Comparison of ENCODE assay signal across 1 cellular context in the genomic region with DNA sequence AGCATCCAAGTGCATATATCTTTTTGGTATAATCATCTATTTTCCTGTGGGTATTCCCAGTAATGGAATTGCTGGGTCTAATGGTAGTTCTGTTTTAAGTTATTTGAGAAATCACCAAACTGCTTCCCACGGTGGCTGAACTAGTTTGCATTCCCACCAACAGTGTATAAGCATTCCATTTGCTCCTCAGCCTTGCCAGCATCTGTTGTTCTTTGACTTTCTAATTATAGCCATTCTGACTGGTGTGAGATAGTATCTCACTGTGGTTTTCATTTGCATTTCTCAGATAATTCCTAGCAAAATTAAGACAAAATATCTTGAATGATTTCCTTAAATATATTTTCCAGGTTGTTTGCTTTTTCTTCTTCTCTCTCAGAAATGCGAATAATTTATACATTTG.
TF ChIP-seq lines count a peak whose summit lies in the region.

No MANE protein-coding gene starts in this region.

TF ChIP-seq in GM23338, 12 proteins besides CTCF, POLR2A, EP300 and RAD21 (continued from another document):
- TF ChIP-seq, protein P1, sequence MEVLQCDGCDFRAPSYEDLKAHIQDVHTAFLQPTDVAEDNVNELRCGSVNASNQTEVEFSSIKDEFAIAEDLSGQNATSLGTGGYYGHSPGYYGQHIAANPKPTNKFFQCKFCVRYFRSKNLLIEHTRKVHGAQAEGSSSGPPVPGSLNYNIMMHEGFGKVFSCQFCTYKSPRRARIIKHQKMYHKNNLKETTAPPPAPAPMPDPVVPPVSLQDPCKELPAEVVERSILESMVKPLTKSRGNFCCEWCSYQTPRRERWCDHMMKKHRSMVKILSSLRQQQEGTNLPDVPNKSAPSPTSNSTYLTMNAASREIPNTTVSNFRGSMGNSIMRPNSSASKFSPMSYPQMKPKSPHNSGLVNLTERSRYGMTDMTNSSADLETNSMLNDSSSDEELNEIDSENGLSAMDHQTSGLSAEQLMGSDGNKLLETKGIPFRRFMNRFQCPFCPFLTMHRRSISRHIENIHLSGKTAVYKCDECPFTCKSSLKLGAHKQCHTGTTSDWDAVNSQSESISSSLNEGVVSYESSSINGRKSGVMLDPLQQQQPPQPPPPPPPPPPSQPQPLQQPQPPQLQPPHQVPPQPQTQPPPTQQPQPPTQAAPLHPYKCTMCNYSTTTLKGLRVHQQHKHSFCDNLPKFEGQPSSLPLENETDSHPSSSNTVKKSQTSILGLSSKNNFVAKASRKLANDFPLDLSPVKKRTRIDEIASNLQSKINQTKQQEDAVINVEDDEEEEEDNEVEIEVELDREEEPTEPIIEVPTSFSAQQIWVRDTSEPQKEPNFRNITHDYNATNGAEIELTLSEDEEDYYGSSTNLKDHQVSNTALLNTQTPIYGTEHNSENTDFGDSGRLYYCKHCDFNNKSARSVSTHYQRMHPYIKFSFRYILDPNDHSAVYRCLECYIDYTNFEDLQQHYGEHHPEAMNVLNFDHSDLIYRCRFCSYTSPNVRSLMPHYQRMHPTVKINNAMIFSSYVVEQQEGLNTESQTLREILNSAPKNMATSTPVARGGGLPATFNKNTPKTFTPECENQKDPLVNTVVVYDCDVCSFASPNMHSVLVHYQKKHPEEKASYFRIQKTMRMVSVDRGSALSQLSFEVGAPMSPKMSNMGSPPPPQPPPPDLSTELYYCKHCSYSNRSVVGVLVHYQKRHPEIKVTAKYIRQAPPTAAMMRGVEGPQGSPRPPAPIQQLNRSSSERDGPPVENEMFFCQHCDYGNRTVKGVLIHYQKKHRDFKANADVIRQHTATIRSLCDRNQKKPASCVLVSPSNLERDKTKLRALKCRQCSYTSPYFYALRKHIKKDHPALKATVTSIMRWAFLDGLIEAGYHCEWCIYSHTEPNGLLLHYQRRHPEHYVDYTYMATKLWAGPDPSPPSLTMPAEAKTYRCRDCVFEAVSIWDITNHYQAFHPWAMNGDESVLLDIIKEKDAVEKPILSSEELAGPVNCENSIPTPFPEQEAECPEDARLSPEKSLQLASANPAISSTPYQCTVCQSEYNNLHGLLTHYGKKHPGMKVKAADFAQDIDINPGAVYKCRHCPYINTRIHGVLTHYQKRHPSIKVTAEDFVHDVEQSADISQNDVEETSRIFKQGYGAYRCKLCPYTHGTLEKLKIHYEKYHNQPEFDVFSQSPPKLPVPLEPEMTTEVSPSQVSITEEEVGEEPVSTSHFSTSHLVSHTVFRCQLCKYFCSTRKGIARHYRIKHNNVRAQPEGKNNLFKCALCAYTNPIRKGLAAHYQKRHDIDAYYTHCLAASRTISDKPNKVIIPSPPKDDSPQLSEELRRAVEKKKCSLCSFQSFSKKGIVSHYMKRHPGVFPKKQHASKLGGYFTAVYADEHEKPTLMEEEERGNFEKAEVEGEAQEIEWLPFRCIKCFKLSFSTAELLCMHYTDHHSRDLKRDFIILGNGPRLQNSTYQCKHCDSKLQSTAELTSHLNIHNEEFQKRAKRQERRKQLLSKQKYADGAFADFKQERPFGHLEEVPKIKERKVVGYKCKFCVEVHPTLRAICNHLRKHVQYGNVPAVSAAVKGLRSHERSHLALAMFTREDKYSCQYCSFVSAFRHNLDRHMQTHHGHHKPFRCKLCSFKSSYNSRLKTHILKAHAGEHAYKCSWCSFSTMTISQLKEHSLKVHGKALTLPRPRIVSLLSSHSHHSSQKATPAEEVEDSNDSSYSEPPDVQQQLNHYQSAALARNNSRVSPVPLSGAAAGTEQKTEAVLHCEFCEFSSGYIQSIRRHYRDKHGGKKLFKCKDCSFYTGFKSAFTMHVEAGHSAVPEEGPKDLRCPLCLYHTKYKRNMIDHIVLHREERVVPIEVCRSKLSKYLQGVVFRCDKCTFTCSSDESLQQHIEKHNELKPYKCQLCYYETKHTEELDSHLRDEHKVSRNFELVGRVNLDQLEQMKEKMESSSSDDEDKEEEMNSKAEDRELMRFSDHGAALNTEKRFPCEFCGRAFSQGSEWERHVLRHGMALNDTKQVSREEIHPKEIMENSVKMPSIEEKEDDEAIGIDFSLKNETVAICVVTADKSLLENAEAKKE (CRISPR knock-in tag; IDR thresholded peaks at IDR 0.05): 0 out of 2 replicates have a peak, but pooled peaks have one; percentile 4
- no peak for TF ChIP-seq STAT1 (IDR thresholded peaks at IDR 0.05; ENCODE audit: unreplicated experiment)
